1 cellular context compared by ENCODE assay signal in the genomic region with DNA sequence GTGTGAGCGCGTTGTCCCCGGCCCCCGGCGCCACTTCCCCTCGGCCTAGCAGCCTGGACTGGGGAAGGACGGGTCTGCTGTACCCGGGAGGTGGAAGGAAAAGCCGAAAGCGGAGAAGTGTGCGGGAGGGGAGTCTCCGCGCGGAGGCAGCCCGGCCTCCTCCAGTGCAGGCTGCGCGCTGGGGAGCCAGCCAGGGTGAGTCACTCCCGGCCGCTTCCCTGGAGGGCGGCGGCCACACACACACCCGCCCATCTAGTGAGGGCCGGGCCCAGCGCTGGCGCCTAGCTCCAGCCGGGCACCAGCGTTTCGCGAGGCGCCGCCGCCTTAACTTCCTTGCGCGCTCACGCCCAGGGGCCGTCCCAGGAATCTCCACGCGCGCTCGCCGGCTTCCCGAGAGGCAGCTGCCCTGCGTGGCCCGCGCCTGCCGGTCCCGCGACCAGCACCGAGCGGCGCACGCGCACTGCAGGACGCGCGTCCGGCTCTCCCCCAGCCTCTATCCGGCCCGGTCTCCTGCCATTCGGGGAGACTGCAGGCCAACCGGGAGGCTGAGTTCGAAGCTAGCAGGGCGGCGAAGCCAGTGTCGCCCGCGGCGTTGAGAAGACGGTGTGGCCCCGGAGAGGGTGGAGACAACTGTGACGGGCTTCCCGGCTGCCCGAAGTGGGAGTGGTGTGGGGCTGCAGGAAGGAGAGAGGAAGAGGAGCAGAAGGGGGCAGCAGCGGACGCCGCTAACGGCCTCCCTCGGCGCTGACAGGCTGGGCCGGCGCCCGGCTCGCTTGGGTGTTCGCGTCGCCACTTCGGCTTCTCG.
TF ChIP-seq lines count a peak whose summit lies in the region.

Gene JAK2, plus strand, starts transcription at position 702 of the 805 bp plus-strand sequence. CDS start 36,716 bp downstream, outside the sequence.

TF ChIP-seq in HepG2, 621 proteins besides CTCF, POLR2A, EP300 and RAD21 (continued from another document and continues in another):
- TF ChIP-seq, protein P1, sequence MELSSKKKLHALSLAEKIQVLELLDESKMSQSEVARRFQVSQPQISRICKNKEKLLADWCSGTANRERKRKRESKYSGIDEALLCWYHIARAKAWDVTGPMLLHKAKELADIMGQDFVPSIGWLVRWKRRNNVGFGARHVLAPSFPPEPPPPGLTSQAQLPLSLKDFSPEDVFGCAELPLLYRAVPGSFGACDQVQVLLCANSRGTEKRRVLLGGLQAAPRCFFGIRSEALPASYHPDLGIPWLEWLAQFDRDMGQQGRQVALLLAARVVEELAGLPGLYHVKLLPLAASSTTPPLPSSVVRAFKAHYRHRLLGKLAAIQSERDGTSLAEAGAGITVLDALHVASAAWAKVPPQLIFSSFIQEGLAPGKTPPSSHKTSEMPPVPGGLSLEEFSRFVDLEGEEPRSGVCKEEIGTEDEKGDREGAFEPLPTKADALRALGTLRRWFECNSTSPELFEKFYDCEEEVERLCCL (CRISPR knock-in tag; IDR thresholded peaks at IDR 0.05; ENCODE audit: borderline replicate concordance) = no peak
- TF ChIP-seq POLR2AphosphoS2 (IDR thresholded peaks at IDR 0.05; ENCODE audit: low read depth, low read length) = no peak
- peak; percentile 57; the same call in 1 of the 2 replicates for TF ChIP-seq ESRRA (CRISPR knock-in tag; IDR thresholded peaks at IDR 0.05; ENCODE audit: low read depth)
- peak; percentile 57 for TF ChIP-seq FOXP4 (CRISPR knock-in tag; IDR thresholded peaks at IDR 0.05)
- TF ChIP-seq ZNF605 (CRISPR knock-in tag; IDR thresholded peaks at IDR 0.05) = no peak; the same call in 1 of the 2 replicates
- TF ChIP-seq PCBP2 (optimal IDR thresholded peaks at IDR 0.05; ENCODE audit: low read depth, low read length, poor library complexity, severe bottlenecking) = no peak
- no peak for TF ChIP-seq TRIM24 (CRISPR knock-in tag; IDR thresholded peaks at IDR 0.05)
- TF ChIP-seq ZFP62 (CRISPR knock-in tag; IDR thresholded peaks at IDR 0.05) = no peak
- TF ChIP-seq SP2 (CRISPR knock-in tag; IDR thresholded peaks at IDR 0.05) = no peak; the same call in 1 of the 2 replicates
- peak; percentile 63; the same call in 1 of the 2 replicates for TF ChIP-seq MAF1 (CRISPR knock-in tag; IDR thresholded peaks at IDR 0.05; ENCODE audit: borderline replicate concordance)
- no peak for TF ChIP-seq MIXL1 (CRISPR knock-in tag; IDR thresholded peaks at IDR 0.05)
- no peak for TF ChIP-seq ZNF746 (CRISPR knock-in tag; IDR thresholded peaks at IDR 0.05)
- no peak for TF ChIP-seq KDM5A (IDR thresholded peaks at IDR 0.05; ENCODE audit: borderline replicate concordance, low read length)
- TF ChIP-seq ZFP90 (CRISPR knock-in tag; IDR thresholded peaks at IDR 0.05; ENCODE audit: borderline replicate concordance) = peak; percentile 81; the same call in 1 of the 2 replicates
- TF ChIP-seq FOXM1 (CRISPR knock-in tag; IDR thresholded peaks at IDR 0.05) = no peak
- TF ChIP-seq ZKSCAN5 (CRISPR knock-in tag; IDR thresholded peaks at IDR 0.05) = no peak
- TF ChIP-seq TSC22D2 (CRISPR knock-in tag; IDR thresholded peaks at IDR 0.05; ENCODE audit: borderline replicate concordance) = 0 out of 2 replicates have a peak, but pooled peaks have one; percentile 37
- peak; percentile 78 for TF ChIP-seq TBX2 (CRISPR knock-in tag; IDR thresholded peaks at IDR 0.05; ENCODE audit: borderline replicate concordance)
- TF ChIP-seq SALL1 (CRISPR knock-in tag; IDR thresholded peaks at IDR 0.05) = peak; percentile 72; the same call in 1 of the 2 replicates
- TF ChIP-seq FOXO4 (CRISPR knock-in tag; conservative IDR thresholded peaks at IDR 0.05) = no peak
- 0 out of 2 replicates have a peak, but pooled peaks have one; percentile 27 for TF ChIP-seq ZNF230 (CRISPR knock-in tag; IDR thresholded peaks at IDR 0.05)
- TF ChIP-seq ZNF644 (CRISPR knock-in tag; IDR thresholded peaks at IDR 0.05; ENCODE audit: low read depth) = 0 out of 2 replicates have a peak, but pooled peaks have one; percentile 32
- TF ChIP-seq ZNF264 (CRISPR knock-in tag; IDR thresholded peaks at IDR 0.05) = 0 out of 2 replicates have a peak, but pooled peaks have one; percentile 26
- TF ChIP-seq NR2F6 (IDR thresholded peaks at IDR 0.05) = no peak
- 0 out of 2 replicates have a peak, but pooled peaks have one; percentile 21 for TF ChIP-seq NR2F6 (CRISPR knock-in tag; IDR thresholded peaks at IDR 0.05)
- no peak for TF ChIP-seq ZFP36 (IDR thresholded peaks at IDR 0.05; ENCODE audit: borderline replicate concordance, low read depth, low read length, partially characterized antibody)
- TF ChIP-seq TFDP1 (CRISPR knock-in tag; IDR thresholded peaks at IDR 0.05; ENCODE audit: borderline replicate concordance) = no peak; the same call in 1 of the 2 replicates
- TF ChIP-seq TBX3 (IDR thresholded peaks at IDR 0.05; ENCODE audit: borderline replicate concordance) = no peak
- no peak; the same call in none of the 2 replicates for TF ChIP-seq HBP1 (CRISPR knock-in tag; IDR thresholded peaks at IDR 0.05; ENCODE audit: low read depth)
- no peak for TF ChIP-seq HMG20B (CRISPR knock-in tag; conservative IDR thresholded peaks at IDR 0.05)
- no peak for TF ChIP-seq HNRNPLL (IDR thresholded peaks at IDR 0.05; ENCODE audit: low read depth, low read length, poor library complexity, severe bottlenecking)
- TF ChIP-seq ZFP82 (CRISPR knock-in tag; IDR thresholded peaks at IDR 0.05; ENCODE audit: borderline replicate concordance) = peak; percentile 85
- TF ChIP-seq ZNF256 (CRISPR knock-in tag; conservative IDR thresholded peaks at IDR 0.05) = peak; percentile 66; the same call in 1 of the 2 replicates
- no peak for TF ChIP-seq MYNN (CRISPR knock-in tag; IDR thresholded peaks at IDR 0.05; ENCODE audit: low read depth)
- TF ChIP-seq GTF3A (CRISPR knock-in tag; conservative IDR thresholded peaks at IDR 0.05) = no peak
- TF ChIP-seq ZFX (CRISPR knock-in tag; IDR thresholded peaks at IDR 0.05; ENCODE audit: low read depth) = peak; percentile 90
- TF ChIP-seq IKZF1 (IDR thresholded peaks at IDR 0.05) = no peak
- TF ChIP-seq, protein P2, sequence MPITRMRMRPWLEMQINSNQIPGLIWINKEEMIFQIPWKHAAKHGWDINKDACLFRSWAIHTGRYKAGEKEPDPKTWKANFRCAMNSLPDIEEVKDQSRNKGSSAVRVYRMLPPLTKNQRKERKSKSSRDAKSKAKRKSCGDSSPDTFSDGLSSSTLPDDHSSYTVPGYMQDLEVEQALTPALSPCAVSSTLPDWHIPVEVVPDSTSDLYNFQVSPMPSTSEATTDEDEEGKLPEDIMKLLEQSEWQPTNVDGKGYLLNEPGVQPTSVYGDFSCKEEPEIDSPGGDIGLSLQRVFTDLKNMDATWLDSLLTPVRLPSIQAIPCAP (CRISPR knock-in tag; IDR thresholded peaks at IDR 0.05; ENCODE audit: low read depth) = no peak; the same call in 1 of the 2 replicates
- no peak for TF ChIP-seq ZNF224 (CRISPR knock-in tag; IDR thresholded peaks at IDR 0.05)
- TF ChIP-seq ZBTB10 (CRISPR knock-in tag; IDR thresholded peaks at IDR 0.05; ENCODE audit: borderline replicate concordance) = peak; percentile 74; the same call in 1 of the 2 replicates
- TF ChIP-seq ARID2 (CRISPR knock-in tag; IDR thresholded peaks at IDR 0.05; ENCODE audit: borderline replicate concordance) = no peak
- peak; percentile 73 for TF ChIP-seq XRCC5 (optimal IDR thresholded peaks at IDR 0.05; ENCODE audit: low read length)
- TF ChIP-seq ATF3 (CRISPR knock-in tag; IDR thresholded peaks at IDR 0.05) = peak; percentile 74; the same call in 1 of the 2 replicates
- peak; percentile 75; the same call in 1 of the 2 replicates for TF ChIP-seq ZSCAN21 (CRISPR knock-in tag; IDR thresholded peaks at IDR 0.05; ENCODE audit: borderline replicate concordance)
- TF ChIP-seq, protein P3, sequence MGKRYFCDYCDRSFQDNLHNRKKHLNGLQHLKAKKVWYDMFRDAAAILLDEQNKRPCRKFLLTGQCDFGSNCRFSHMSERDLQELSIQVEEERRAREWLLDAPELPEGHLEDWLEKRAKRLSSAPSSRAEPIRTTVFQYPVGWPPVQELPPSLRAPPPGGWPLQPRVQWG (CRISPR knock-in tag; IDR thresholded peaks at IDR 0.05; ENCODE audit: borderline replicate concordance, low read depth) = no peak
- no peak for TF ChIP-seq ATAD3A (CRISPR knock-in tag; IDR thresholded peaks at IDR 0.05)
- no peak for TF ChIP-seq SMAD9 (CRISPR knock-in tag; IDR thresholded peaks at IDR 0.05)
- peak; percentile 43; the same call in 1 of the 2 replicates for TF ChIP-seq BRD4 (CRISPR knock-in tag; IDR thresholded peaks at IDR 0.05)
- peak; percentile 62 for TF ChIP-seq ZNF280B (CRISPR knock-in tag; IDR thresholded peaks at IDR 0.05; ENCODE audit: borderline replicate concordance)
- TF ChIP-seq REPIN1 (CRISPR knock-in tag; IDR thresholded peaks at IDR 0.05; ENCODE audit: borderline replicate concordance, low read depth) = peak; percentile 78; the same call in 1 of the 2 replicates
